8 cellular contexts compared by ENCODE assay signal in the genomic region with DNA sequence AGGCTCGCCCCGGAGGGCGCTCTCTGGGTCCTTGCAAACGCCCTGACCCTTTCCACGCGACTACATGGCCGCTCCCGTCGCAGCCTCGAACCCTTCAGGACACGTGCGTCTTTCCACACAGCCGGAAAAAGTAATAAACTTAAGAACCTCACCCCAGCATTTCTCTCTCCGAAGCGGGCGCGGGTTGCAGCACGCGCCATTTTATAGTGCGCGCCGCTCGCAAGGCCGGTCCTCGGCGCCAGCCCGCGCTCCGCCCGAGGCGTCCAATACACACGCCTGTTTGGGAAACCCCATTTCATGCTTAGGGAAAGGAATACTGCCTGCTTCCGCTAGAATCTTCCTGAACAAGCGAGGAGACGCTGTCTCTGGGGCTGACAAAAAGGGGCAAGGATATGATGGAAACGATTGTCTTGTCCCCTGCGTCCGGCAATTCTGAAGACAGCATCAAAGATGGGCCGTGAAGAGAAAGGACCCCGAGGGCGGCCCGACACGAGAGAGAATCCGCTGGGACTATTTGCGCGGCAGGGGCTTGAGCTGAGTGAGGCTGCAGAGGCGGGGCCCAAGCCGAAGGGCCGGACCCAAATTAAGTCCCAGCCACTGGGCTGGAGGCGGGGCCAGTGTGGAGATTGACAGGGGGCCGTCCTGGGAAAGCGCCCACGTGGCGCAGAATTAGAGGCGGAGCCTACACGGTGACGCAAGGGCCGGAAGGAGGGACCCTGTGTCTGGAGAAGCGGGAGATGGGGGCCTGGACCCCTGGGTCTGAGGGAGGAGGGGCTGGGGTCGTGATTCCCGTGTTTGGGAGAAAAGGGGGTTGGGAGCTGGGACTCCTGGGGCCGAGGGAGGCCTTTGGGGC. TPM values are rescaled to one million over a fixed set of nuclear protein-coding genes. Genes with fewer than 3 reads are reported as not detected.
DNase-seq lines count a peak whose midpoint lies in the region; ATAC-seq and TF ChIP-seq lines count a peak whose summit lies in the region.

No MANE protein-coding gene starts in this region.

- WGBS in lung, 2 donors = 0 to 1% methylated on average over 62 of the region's 62 CpGs

- H3K9me3 ChIP-seq in lung (ENCODE audit: control insufficient read depth in 2 of 2, insufficient read depth in 1 of 2, low read length in 1 of 2) = no peaks in the 10 kb centered on the region

- H3K4me3 ChIP-seq in lung = peak overlapping the region; percentile 99

- H3K27ac ChIP-seq in lung (ENCODE audit: low read depth in 1 of 2, low read length in 1 of 2) = peak overlapping the region; percentile 82 to 94

- peaks cover 0 to 4% of the 10 kb centered on the region in 2 donors for H3K36me3 ChIP-seq in lung (ENCODE audit: control insufficient read depth in 2 of 2, insufficient read depth in 2 of 2, low read length in 2 of 2)

- DNase-seq in CMK (ENCODE audit: low read depth) (peak; percentile 99), GM20000 (ENCODE audit: low spot score) (peak; percentile 96), HS-5 (ENCODE audit: low read depth) (peak; percentile 95), NK-92 (lab: John Stamatoyannopoulos, UW; ENCODE audit: unreplicated experiment) (peak; percentile 70), lung (ENCODE audit: low spot score) (peak; percentile 98)
- DNase-seq in activated CD8-positive, alpha-beta memory T cell treated with anti-CD3 and anti-CD28 coated beads for 24 hours = peak; percentile 98
- DNase-seq in effector CD4-positive, alpha-beta T cell = peak; percentile 92
- peak; percentile 96 to 99 (median 96) for DNase-seq in stimulated activated CD4-positive, alpha-beta T cell treated with anti-CD3 and anti-CD28 coated beads, TNF-alpha, amount 100 ng/mL, for 24 hours (ENCODE audit: low read depth in 3 of 3)

- no peaks in the 10 kb centered on the region for H3K27me3 ChIP-seq in lung (ENCODE audit: control insufficient read depth, insufficient read depth)

- ATAC-seq in lung (ENCODE audit: insufficient read depth, low FRiP score) = peak; percentile 99

- peaks cover 2 to 11% of the 10 kb centered on the region in 2 donors for H3K4me1 ChIP-seq in lung (ENCODE audit: control insufficient read depth in 2 of 2, insufficient read depth in 2 of 2, low read length in 2 of 2)

- TF ChIP-seq CTCF in GM20000 (IDR thresholded peaks at IDR 0.05; ENCODE audit: extremely low read depth, missing control alignments) (no peak), lung (IDR thresholded peaks at IDR 0.05; ENCODE audit: control extremely low read depth, extremely low read depth) (no peak)

RNA-seq across cellular contexts. Expression of a gene that starts 14.4 kb away (rescaled TPM):
- not detected for total RNA-seq in lung
- polyA plus RNA-seq in lung = not detected

RNA-seq across cellular contexts. Expression of a gene that starts 18.9 kb away (rescaled TPM):
- total RNA-seq in lung = under 1 TPM in 1 of 2 donors, not detected in 1; 0.92 TPM
- under 1 TPM; 0.25 to 0.83 TPM for polyA plus RNA-seq in lung

RNA-seq across cellular contexts. Expression of a gene that starts 28.7 kb away (rescaled TPM):
- total RNA-seq in lung = not detected
- polyA plus RNA-seq in lung = not detected

RNA-seq across cellular contexts. Expression of a gene that starts 34.4 kb away (rescaled TPM):
- not detected for total RNA-seq in lung
- polyA plus RNA-seq in lung = not detected

RNA-seq across cellular contexts. Expression of a gene that starts 50.1 kb away (rescaled TPM):
- not detected for total RNA-seq in lung
- polyA plus RNA-seq in lung = not detected

Comparison
In these comparisons a context has a peak if more than half of its experiments do, and no peak if none do; other contexts are left out.
1. Peak in every context shown above with its lines: DNase-seq, ATAC-seq, H3K4me3 ChIP-seq and H3K27ac ChIP-seq.